ENCODE assay signal across 18 cellular contexts in genomic region chr3:18791752-18792151, GRCh38.
"Had no signal": no experiment of that assay in that cellular context is flagged by ENCODE, and none has a peak within 500 bp of the region (broad histone marks: within the 10 kb centered on the region; RNA-seq: fewer than 3 reads in every experiment).

No MANE protein-coding gene starts in this region.

- H3K4me1 ChIP-seq: heart left ventricle, spleen, transverse colon had no signal

- H3K4me1 Mint-ChIP-seq: stimulated activated memory B cell treated with anti-CD40 and anti-IgM and Interleukin-4, amounts not matched to agents 10 μg/mL and 1 μg/mL and 100 μg/mL, for 72 hours had no signal

- H3K27me3 ChIP-seq: dorsolateral prefrontal cortex, heart left ventricle, neutrophil, spleen, transverse colon had no signal

- H3K36me3 ChIP-seq: heart left ventricle, neutrophil, spleen, thoracic aorta, transverse colon had no signal

- H3K9me3 ChIP-seq: heart left ventricle, neutrophil, spleen, thoracic aorta, transverse colon had no signal

- H3K27me3 Mint-ChIP-seq: naive thymus-derived CD8-positive, alpha-beta T cell; stimulated activated naive CD8-positive, alpha-beta T cell treated with anti-CD3 and anti-CD28 coated beads, Interleukin-15, Interleukin-2, amounts not matched to agents 100 ng/mL and 50 ng/mL, for 24 hours had no signal

- H3K36me3 Mint-ChIP-seq: naive thymus-derived CD8-positive, alpha-beta T cell; stimulated activated memory B cell treated with anti-CD40 and anti-IgM and Interleukin-4, amounts not matched to agents 10 μg/mL and 1 μg/mL and 100 μg/mL, for 72 hours had no signal

- H3K4me3 ChIP-seq: heart left ventricle, spleen, thoracic aorta, transverse colon had no signal

- H3K4me3 Mint-ChIP-seq: stimulated activated memory B cell treated with anti-CD40 and anti-IgM and Interleukin-4, amounts not matched to agents 10 μg/mL and 1 μg/mL and 100 μg/mL, for 72 hours; stimulated activated naive CD8-positive, alpha-beta T cell treated with anti-CD3 and anti-CD28 coated beads, Interleukin-15, Interleukin-2, amounts not matched to agents 100 ng/mL and 50 ng/mL, for 24 hours had no signal

- H3K27ac ChIP-seq: heart left ventricle, neutrophil, spleen, thoracic aorta, transverse colon had no signal

- H3K9me3 Mint-ChIP-seq: naive thymus-derived CD8-positive, alpha-beta T cell; stimulated activated naive CD8-positive, alpha-beta T cell treated with anti-CD3 and anti-CD28 coated beads, Interleukin-15, Interleukin-2, amounts not matched to agents 100 ng/mL and 50 ng/mL, for 24 hours had no signal

- ATAC-seq: heart left ventricle; naive thymus-derived CD8-positive, alpha-beta T cell; sciatic nerve; stimulated activated memory B cell treated with anti-CD40 and anti-IgM and Interleukin-4, amounts not matched to agents 10 μg/mL and 1 μg/mL and 100 μg/mL, for 72 hours had no signal

- DNase-seq: cortex of kidney; effector CD8-positive, alpha-beta T cell; heart left ventricle; hippocampal formation; kidney glomerular epithelial cell; mesendoderm; naive thymus-derived CD8-positive, alpha-beta T cell; spleen; stimulated activated CD4-positive, alpha-beta T cell treated with anti-CD3 and anti-CD28 coated beads, Interleukin-15, amount 100 ng/mL, for 24 hours; stimulated activated CD4-positive, alpha-beta T cell treated with anti-CD3 and anti-CD28 coated beads, Interleukin-1b, Interleukin-23, amount 100 ng/mL, for 48 hours; stimulated activated CD4-positive, alpha-beta T cell treated with anti-CD3 and anti-CD28 coated beads, Interleukin-4, amount 100 ng/mL, for 24 hours; transverse colon had no signal

- H3K27ac Mint-ChIP-seq: naive thymus-derived CD8-positive, alpha-beta T cell; stimulated activated memory B cell treated with anti-CD40 and anti-IgM and Interleukin-4, amounts not matched to agents 10 μg/mL and 1 μg/mL and 100 μg/mL, for 72 hours; stimulated activated naive CD8-positive, alpha-beta T cell treated with anti-CD3 and anti-CD28 coated beads, Interleukin-15, Interleukin-2, amounts not matched to agents 100 ng/mL and 50 ng/mL, for 24 hours had no signal
